ENCODE assay signal across 1 cellular context in genomic region chr17:77227461-77228223, GRCh38.
TF ChIP-seq lines count a peak whose summit lies in the region.

No MANE protein-coding gene starts in this region.

TF ChIP-seq in GM23338, 12 proteins besides CTCF, POLR2A, EP300 and RAD21:
- TF ChIP-seq ZNF462 (CRISPR knock-in tag; IDR thresholded peaks at IDR 0.05), result no peak
- no peak for TF ChIP-seq NANOG (IDR thresholded peaks at IDR 0.05; ENCODE audit: borderline replicate concordance)
- no peak for TF ChIP-seq ZNF331 (CRISPR knock-in tag; IDR thresholded peaks at IDR 0.05; ENCODE audit: low read depth)
- no peak for TF ChIP-seq STAT1 (IDR thresholded peaks at IDR 0.05; ENCODE audit: unreplicated experiment)
- no peak for TF ChIP-seq JUNB (IDR thresholded peaks at IDR 0.05; ENCODE audit: unreplicated experiment)
- no peak for TF ChIP-seq REST (IDR thresholded peaks at IDR 0.05; ENCODE audit: unreplicated experiment)
